15 cellular contexts compared by ENCODE assay signal in genomic region chr5:177291735-177292134, GRCh38. TPM values are rescaled to one million over a fixed set of nuclear protein-coding genes. Genes with fewer than 3 reads are reported as not detected.
DNase-seq lines count a peak whose midpoint lies in the region; ATAC-seq and TF ChIP-seq lines count a peak whose summit lies in the region.
"Had no signal": no experiment of that assay in that cellular context is flagged by ENCODE, and none has a peak within 500 bp of the region (broad histone marks: within the 10 kb centered on the region; RNA-seq: fewer than 3 reads in every experiment).

No MANE protein-coding gene starts in this region.

- DNase-seq in activated CD4-positive, alpha-beta T cell treated with anti-CD3 and anti-CD28 coated beads, Interleukin-2, amount 10 ng/mL, durations not matched to agents 7 days and 5 days, result no peak
- DNase-seq in activated CD4-positive, alpha-beta T cell treated with anti-CD3 and anti-CD28 coated beads for 4 hours, result no peak
- DNase-seq in memory B cell (ENCODE audit: low spot score in 2 of 2) (no peak), NCI-H446 (lab: John Stamatoyannopoulos, UW) (no peak), globus pallidus (ENCODE audit: low spot score) (no peak)
- DNase-seq: AML-193, DMS53, GM23248 had no signal

- no peaks in the 10 kb centered on the region for H3K9me2 ChIP-seq in SU-DHL-6 (replicated peaks; ENCODE audit: insufficient read depth, low read length)

- no peaks in the 10 kb centered on the region for H3K27me3 Mint-ChIP-seq in activated CD4-positive, alpha-beta T cell treated with anti-CD3 and anti-CD28 coated beads, Interleukin-2, amount 10 ng/mL, durations not matched to agents 7 days and 5 days
- no peaks in the 10 kb centered on the region for H3K27me3 Mint-ChIP-seq in memory B cell

- H3K4me2 ChIP-seq in KMS-11 (peak overlapping the region; percentile 27; the same call in 1 of the 2 replicates), SU-DHL-6 (ENCODE audit: low read depth, low read length, poor library complexity, severe bottlenecking) (no peak overlapping the region)
- H3K4me2 ChIP-seq: BLaER1 had no signal

- peaks cover 28% of the 10 kb centered on the region for H3K4me1 Mint-ChIP-seq in activated CD4-positive, alpha-beta T cell treated with anti-CD3 and anti-CD28 coated beads, Interleukin-2, amount 10 ng/mL, durations not matched to agents 7 days and 5 days
- H3K4me1 Mint-ChIP-seq in memory B cell, result peaks cover 25% of the 10 kb centered on the region

- H4K20me1 ChIP-seq in KMS-11 (ENCODE audit: insufficient read depth) (no peaks in the 10 kb centered on the region), SU-DHL-6 (ENCODE audit: low read depth, low read length) (no peaks in the 10 kb centered on the region)

- peak overlapping the region; percentile 50 for H3K27ac Mint-ChIP-seq in activated CD4-positive, alpha-beta T cell treated with anti-CD3 and anti-CD28 coated beads, Interleukin-2, amount 10 ng/mL, durations not matched to agents 7 days and 5 days
- peak overlapping the region; percentile 41 for H3K27ac Mint-ChIP-seq in memory B cell

- CTCF ChIA-PET in activated CD4-positive, alpha-beta T cell treated with anti-CD3 and anti-CD28 coated beads, Interleukin-2, amount 10 ng/mL, durations not matched to agents 7 days and 5 days (lab: Charles Lee), result no interaction called here

- TF ChIP-seq CTCF in KMS-11 (conservative IDR thresholded peaks at IDR 0.05; ENCODE audit: low read depth, low read length) (no peak), SU-DHL-6 (IDR thresholded peaks at IDR 0.05; ENCODE audit: insufficient read depth, low read length, poor library complexity, severe bottlenecking) (no peak)

- H3K36me3 Mint-ChIP-seq in activated CD4-positive, alpha-beta T cell treated with anti-CD3 and anti-CD28 coated beads, Interleukin-2, amount 10 ng/mL, durations not matched to agents 7 days and 5 days (ENCODE audit: low read depth), result peaks cover 58% of the 10 kb centered on the region
- H3K36me3 Mint-ChIP-seq in memory B cell, result peaks cover 38% of the 10 kb centered on the region

- H3K27me3 ChIP-seq in KMS-11 (ENCODE audit: insufficient read depth, low read depth) (no peaks in the 10 kb centered on the region), SU-DHL-6 (ENCODE audit: low read length) (no peaks in the 10 kb centered on the region)
- H3K27me3 ChIP-seq: BLaER1 had no signal

- H3K4me3 ChIP-seq in KMS-11 (IDR thresholded peaks at IDR 0.05; ENCODE audit: insufficient read depth, low read depth, low read length) (no peak overlapping the region), SU-DHL-6 (ENCODE audit: insufficient read depth, low read length, poor library complexity, severe bottlenecking) (no peak overlapping the region)
- H3K4me3 ChIP-seq: BLaER1, GM23248 had no signal

- peaks cover 1% of the 10 kb centered on the region; the same call in 1 of the 2 replicates for H3F3A ChIP-seq in SU-DHL-6 (ENCODE audit: insufficient read depth)

- no peak overlapping the region for H3K9ac ChIP-seq in KMS-11
- no peak overlapping the region for H3K9ac ChIP-seq in SU-DHL-6 (ENCODE audit: low read length)
- H3K9ac ChIP-seq: BLaER1, GM23248 had no signal

- no peaks in the 10 kb centered on the region for H3K9me3 Mint-ChIP-seq in activated CD4-positive, alpha-beta T cell treated with anti-CD3 and anti-CD28 coated beads, Interleukin-2, amount 10 ng/mL, durations not matched to agents 7 days and 5 days
- no peaks in the 10 kb centered on the region for H3K9me3 Mint-ChIP-seq in memory B cell

- peaks cover 32% of the 10 kb centered on the region for H3K4me1 ChIP-seq in KMS-11 (ENCODE audit: low read depth, poor library complexity, severe bottlenecking)

- ATAC-seq in memory B cell (ENCODE audit: low read depth), result no peak
- no peak for ATAC-seq in GM18867 (IDR thresholded peaks at IDR 0.05; ENCODE audit: unreplicated experiment)
- ATAC-seq: HCT116 had no signal

- no peaks in the 10 kb centered on the region for H3K9me3 ChIP-seq in SU-DHL-6 (ENCODE audit: insufficient read depth, low read length)
- H3K9me3 ChIP-seq: BLaER1 had no signal

- POLR2A ChIA-PET in activated CD4-positive, alpha-beta T cell treated with anti-CD3 and anti-CD28 coated beads, Interleukin-2, amount 10 ng/mL, durations not matched to agents 7 days and 5 days (lab: Charles Lee), result no interaction called here

- H3K79me2 ChIP-seq in KMS-11 (ENCODE audit: insufficient read depth, low read depth) (no peaks in the 10 kb centered on the region), SU-DHL-6 (ENCODE audit: insufficient read depth, low read length) (no peaks in the 10 kb centered on the region)

- H3K27ac ChIP-seq in KMS-11 (peak overlapping the region; percentile 61; the same call in 1 of the 2 replicates), SU-DHL-6 (ENCODE audit: low read depth, low read length) (0 out of 2 replicates have a peak overlapping the region, but pooled peaks have one; percentile 70)
- H3K27ac ChIP-seq: 22Rv1, BLaER1, GM23248, HL-60 had no signal

- no peak overlapping the region for H2AFZ ChIP-seq in KMS-11 (ENCODE audit: low read depth)
- H2AFZ ChIP-seq in SU-DHL-6 (ENCODE audit: low read depth, low read length, severe bottlenecking), result no peak overlapping the region
- H2AFZ ChIP-seq: GM23248 had no signal

- H3K4me3 Mint-ChIP-seq in activated CD4-positive, alpha-beta T cell treated with anti-CD3 and anti-CD28 coated beads, Interleukin-2, amount 10 ng/mL, durations not matched to agents 7 days and 5 days, result no peak overlapping the region
- no peak overlapping the region for H3K4me3 Mint-ChIP-seq in memory B cell

- H3K36me3 ChIP-seq in KMS-11 (ENCODE audit: insufficient read depth), result no peaks in the 10 kb centered on the region
- H3K36me3 ChIP-seq in SU-DHL-6 (ENCODE audit: low read length), result peaks cover 35% of the 10 kb centered on the region; the same call in 1 of the 2 replicates

RNA-seq across cellular contexts. Expression of gene RAB24, which starts 11.8 kb away (rescaled TPM):
- total RNA-seq in activated CD4-positive, alpha-beta T cell treated with anti-CD3 and anti-CD28 coated beads, Interleukin-2, amount 10 ng/mL, durations not matched to agents 7 days and 5 days, result 10 to 100 TPM; 28.3 to 34.4 TPM

RNA-seq across cellular contexts. Expression of gene PRELID1, which starts 11.9 kb away (rescaled TPM):
- 100 to 1,000 TPM; 142 to 152 TPM for total RNA-seq in activated CD4-positive, alpha-beta T cell treated with anti-CD3 and anti-CD28 coated beads, Interleukin-2, amount 10 ng/mL, durations not matched to agents 7 days and 5 days

RNA-seq across cellular contexts. Expression of gene MXD3, which starts 20.0 kb away (rescaled TPM):
- 100 to 1,000 TPM; 107 to 109 TPM for total RNA-seq in activated CD4-positive, alpha-beta T cell treated with anti-CD3 and anti-CD28 coated beads, Interleukin-2, amount 10 ng/mL, durations not matched to agents 7 days and 5 days

RNA-seq across cellular contexts. Expression of gene LMAN2, which starts 59.7 kb away (rescaled TPM):
- 100 to 1,000 TPM; 123 to 132 TPM for total RNA-seq in activated CD4-positive, alpha-beta T cell treated with anti-CD3 and anti-CD28 coated beads, Interleukin-2, amount 10 ng/mL, durations not matched to agents 7 days and 5 days
